Comparison of ENCODE assay signal across 8 cellular contexts in genomic region chr2:174334781-174335604, GRCh38. TPM values are rescaled to one million over a fixed set of nuclear protein-coding genes. Genes with fewer than 3 reads are reported as not detected.
DNase-seq lines count a peak whose midpoint lies in the region.

Gene SP9, plus strand, starts transcription at chr2:174334954. Its CDS starts 139 bp downstream, at chr2:174335093.

- peaks cover 25% of the 10 kb centered on the region for H3K4me1 Mint-ChIP-seq in activated T-helper 2 cell treated with anti-CD3 and anti-CD28 coated beads, Interferon-gamma antibody, Interleukin-2, Interleukin-4, amounts not matched to agents 10 μg/mL and 5 μg/mL and 100 μg/mL, durations not matched to agents 14 hours and 24 hours and 36 hours (ENCODE audit: low read depth)

- no peaks in the 10 kb centered on the region for H3K9me3 Mint-ChIP-seq in activated T-helper 2 cell treated with anti-CD3 and anti-CD28 coated beads, Interferon-gamma antibody, Interleukin-2, Interleukin-4, amounts not matched to agents 10 μg/mL and 5 μg/mL and 100 μg/mL, durations not matched to agents 14 hours and 24 hours and 36 hours

- H3K27me3 Mint-ChIP-seq in activated T-helper 2 cell treated with anti-CD3 and anti-CD28 coated beads, Interferon-gamma antibody, Interleukin-2, Interleukin-4, amounts not matched to agents 10 μg/mL and 5 μg/mL and 100 μg/mL, durations not matched to agents 14 hours and 24 hours and 36 hours (ENCODE audit: low read depth), result peaks cover 69% of the 10 kb centered on the region

- intact Hi-C loops in activated T-helper 2 cell treated with anti-CD3 and anti-CD28 coated beads, Interferon-gamma antibody, Interleukin-2, Interleukin-4, amounts not matched to agents 10 μg/mL and 5 μg/mL and 100 μg/mL, durations not matched to agents 14 hours and 24 hours and 36 hours (cut with micrococcal nuclease), result loop anchor here (5.0 to 10.0 kb wide), 3 partner anchors 1742 to 1827 kb away; partner anchors contain the start of genes HOXD8 and HOXD9

- peak within 1 kb of the TSS; percentile 55 for H3K27ac Mint-ChIP-seq in activated T-helper 2 cell treated with anti-CD3 and anti-CD28 coated beads, Interferon-gamma antibody, Interleukin-2, Interleukin-4, amounts not matched to agents 10 μg/mL and 5 μg/mL and 100 μg/mL, durations not matched to agents 14 hours and 24 hours and 36 hours

- peak within 1 kb of the TSS; percentile 45 for H3K4me3 Mint-ChIP-seq in activated T-helper 2 cell treated with anti-CD3 and anti-CD28 coated beads, Interferon-gamma antibody, Interleukin-2, Interleukin-4, amounts not matched to agents 10 μg/mL and 5 μg/mL and 100 μg/mL, durations not matched to agents 14 hours and 24 hours and 36 hours (ENCODE audit: low read depth)

- DNase-seq in NCI-H1417 (lab: John Stamatoyannopoulos, UW) (peak in 2 of 3 experiments; percentile 9 to 26), NCI-H1417 treated with DMSO at 0.1 percent for 48 hours (lab: John Stamatoyannopoulos, UW) (no peak), NCI-H1105 treated with DMSO at 0.1 percent for 48 hours (lab: John Stamatoyannopoulos, UW) (peak; percentile 77), iPS-NIHi11 (ENCODE audit: low spot score) (peak; percentile 91), OCI-M2 (lab: John Stamatoyannopoulos, UW; ENCODE audit: unreplicated experiment) (no peak)
- DNase-seq in activated T-helper 2 cell treated with anti-CD3 and anti-CD28 coated beads, Interferon-gamma antibody, Interleukin-2, Interleukin-4, amounts not matched to agents 10 μg/mL and 5 μg/mL and 100 μg/mL, durations not matched to agents 14 hours and 24 hours and 36 hours (ENCODE audit: low spot score), result no peak
- no peak for DNase-seq in NK-92 treated with Interleukin-12 subunit alpha and Interleukin-12 subunit beta, amount 100 ng/mL, for 24 hours (lab: John Stamatoyannopoulos, UW)
- DNase-seq in activated effector memory CD4-positive, alpha-beta T cell treated with anti-CD3 and anti-CD28 coated beads, Interleukin-2, amount 50 U/mL, for 16 hours, result no peak

- H3K36me3 Mint-ChIP-seq in activated T-helper 2 cell treated with anti-CD3 and anti-CD28 coated beads, Interferon-gamma antibody, Interleukin-2, Interleukin-4, amounts not matched to agents 10 μg/mL and 5 μg/mL and 100 μg/mL, durations not matched to agents 14 hours and 24 hours and 36 hours (ENCODE audit: low read depth), result no peaks in the 10 kb centered on the region

RNA-seq across cellular contexts. Expression of gene SP9, which starts in this region (rescaled TPM):
- not detected in 2 replicates for total RNA-seq in activated T-helper 2 cell treated with anti-CD3 and anti-CD28 coated beads, Interferon-gamma antibody, Interleukin-2, Interleukin-4, amounts not matched to agents 10 μg/mL and 5 μg/mL and 100 μg/mL, durations not matched to agents 14 hours and 24 hours and 36 hours

Comparison
In these comparisons a context has a peak if more than half of its experiments do, and no peak if none do; other contexts are left out.
1. DNase-seq: peak in NCI-H1417 (2 of 3), NCI-H1105 treated with DMSO at 0.1 percent for 48 hours (single experiment) and iPS-NIHi11 (single experiment); none in NCI-H1417 treated with DMSO at 0.1 percent for 48 hours (single experiment), activated T-helper 2 cell treated with anti-CD3 and anti-CD28 coated beads, Interferon-gamma antibody, Interleukin-2, Interleukin-4, amounts not matched to agents 10 μg/mL and 5 μg/mL and 100 μg/mL, durations not matched to agents 14 hours and 24 hours and 36 hours (single experiment), NK-92 treated with Interleukin-12 subunit alpha and Interleukin-12 subunit beta, amount 100 ng/mL, for 24 hours (single experiment), OCI-M2 (single experiment) and activated effector memory CD4-positive, alpha-beta T cell treated with anti-CD3 and anti-CD28 coated beads, Interleukin-2, amount 50 U/mL, for 16 hours (single experiment).